In genomic region chr2:101150306-101151140, GRCh38 we compare ENCODE assay signal across 8 cellular contexts. TPM values are rescaled to one million over a fixed set of nuclear protein-coding genes. Genes with fewer than 3 reads are reported as not detected.
DNase-seq lines count a peak whose midpoint lies in the region; ATAC-seq and TF ChIP-seq lines count a peak whose summit lies in the region.

No MANE protein-coding gene starts in this region.

- H3K9me3 Mint-ChIP-seq in stimulated activated naive CD8-positive, alpha-beta T cell treated with anti-CD3 and anti-CD28 coated beads, Interleukin-15, Interleukin-2, amounts not matched to agents 100 ng/mL and 50 ng/mL, for 24 hours = no peaks in the 10 kb centered on the region

- WGBS in right lobe of liver (ENCODE audit: insufficient coverage, low coverage, low lambda C conversion rate, missing lambda C conversion rate) = 1% methylated on average over 22 of the region's 76 CpGs

- no peak for TF ChIP-seq POLR2A in right lobe of liver (IDR thresholded peaks at IDR 0.05)

- H3K4me1 Mint-ChIP-seq in stimulated activated naive CD8-positive, alpha-beta T cell treated with anti-CD3 and anti-CD28 coated beads, Interleukin-15, Interleukin-2, amounts not matched to agents 100 ng/mL and 50 ng/mL, for 24 hours (ENCODE audit: low read depth) = peaks cover 25% of the 10 kb centered on the region

- peak overlapping the region; percentile 72 for H3K4me3 Mint-ChIP-seq in stimulated activated naive CD8-positive, alpha-beta T cell treated with anti-CD3 and anti-CD28 coated beads, Interleukin-15, Interleukin-2, amounts not matched to agents 100 ng/mL and 50 ng/mL, for 24 hours

- H3K36me3 Mint-ChIP-seq in stimulated activated naive CD8-positive, alpha-beta T cell treated with anti-CD3 and anti-CD28 coated beads, Interleukin-15, Interleukin-2, amounts not matched to agents 100 ng/mL and 50 ng/mL, for 24 hours (ENCODE audit: low read depth) = no peaks in the 10 kb centered on the region

- peak; percentile 35 for DNase-seq in ELF-1 (ENCODE audit: low read depth, low spot score)
- DNase-seq in SJCRH30 = peak; percentile 10 to 42
- no peak for DNase-seq in choroid plexus epithelial cell (ENCODE audit: low read depth)
- DNase-seq in right lobe of liver = peak; percentile 55 to 72 (median 60)
- no peak for DNase-seq in NCI-H524 treated with DMSO at 0.1 percent for 48 hours (lab: John Stamatoyannopoulos, UW)

- intact Hi-C loops in right lobe of liver (cut with DNase I) = no loop called here

- no peaks in the 10 kb centered on the region for H3K27me3 ChIP-seq in SJCRH30
- H3K27me3 ChIP-seq in right lobe of liver = no peaks in the 10 kb centered on the region

- H3K4me3 ChIP-seq in SJCRH30 (peak overlapping the region; percentile 76), choroid plexus epithelial cell (ENCODE audit: low read depth, low read length) (peak overlapping the region; percentile 59), right lobe of liver (peak overlapping the region; percentile 78 to 86 (median 84))

- no peaks in the 10 kb centered on the region for H3K36me3 ChIP-seq in SJCRH30
- H3K36me3 ChIP-seq in right lobe of liver = no peaks in the 10 kb centered on the region

- H3K27ac Mint-ChIP-seq in stimulated activated naive CD8-positive, alpha-beta T cell treated with anti-CD3 and anti-CD28 coated beads, Interleukin-15, Interleukin-2, amounts not matched to agents 100 ng/mL and 50 ng/mL, for 24 hours = no peak overlapping the region

- TF ChIP-seq CTCF in choroid plexus epithelial cell (conservative IDR thresholded peaks at IDR 0.05; ENCODE audit: low read depth, low read length) (no peak), right lobe of liver (IDR thresholded peaks at IDR 0.05) (peak in 1 of 4 donors; percentile 18)

- peaks cover 52% of the 10 kb centered on the region for H3K27me3 Mint-ChIP-seq in stimulated activated naive CD8-positive, alpha-beta T cell treated with anti-CD3 and anti-CD28 coated beads, Interleukin-15, Interleukin-2, amounts not matched to agents 100 ng/mL and 50 ng/mL, for 24 hours

- no peaks in the 10 kb centered on the region for H3K9me3 ChIP-seq in SJCRH30 (replicated peaks)
- peaks cover 0 to 1% (median 0%) of the 10 kb centered on the region in 4 donors for H3K9me3 ChIP-seq in right lobe of liver

- H3K4me1 ChIP-seq in SJCRH30 = peaks cover 19% of the 10 kb centered on the region
- H3K4me1 ChIP-seq in right lobe of liver = peaks cover 0 to 24% (median 6%) of the 10 kb centered on the region in 4 donors

- ATAC-seq in HG02642 (IDR thresholded peaks at IDR 0.05; ENCODE audit: poor library complexity, unreplicated experiment) (peak; percentile 24), right lobe of liver (peak; percentile 16 to 49 (median 42)), GM19452 (IDR thresholded peaks at IDR 0.05; ENCODE audit: unreplicated experiment) (no peak)

- H3K27ac ChIP-seq in SJCRH30 (no peak overlapping the region), right lobe of liver (peak overlapping the region; percentile 45 to 80 (median 70))

RNA-seq across cellular contexts. Expression of gene TBC1D8, which starts 0.7 kb away (rescaled TPM):
- 8.8 TPM in 2 replicates for total RNA-seq in SJCRH30 (2014; rRNA removed; shearing (Covaris generic))
- total RNA-seq in right lobe of liver = 10 to 100 TPM; 17.3 to 31.2 (median 21.5) TPM

Comparison
In these comparisons a context has a peak if more than half of its experiments do, and no peak if none do; other contexts are left out.
1. DNase-seq: peak in ELF-1 (single experiment), SJCRH30 (2 of 2) and right lobe of liver (3 of 3); none in choroid plexus epithelial cell (single experiment) and NCI-H524 treated with DMSO at 0.1 percent for 48 hours (single experiment).
2. Peak in every context shown above with its lines, with median percentiles within 50 percentile points of each other: H3K4me3 ChIP-seq.